In the genomic region with DNA sequence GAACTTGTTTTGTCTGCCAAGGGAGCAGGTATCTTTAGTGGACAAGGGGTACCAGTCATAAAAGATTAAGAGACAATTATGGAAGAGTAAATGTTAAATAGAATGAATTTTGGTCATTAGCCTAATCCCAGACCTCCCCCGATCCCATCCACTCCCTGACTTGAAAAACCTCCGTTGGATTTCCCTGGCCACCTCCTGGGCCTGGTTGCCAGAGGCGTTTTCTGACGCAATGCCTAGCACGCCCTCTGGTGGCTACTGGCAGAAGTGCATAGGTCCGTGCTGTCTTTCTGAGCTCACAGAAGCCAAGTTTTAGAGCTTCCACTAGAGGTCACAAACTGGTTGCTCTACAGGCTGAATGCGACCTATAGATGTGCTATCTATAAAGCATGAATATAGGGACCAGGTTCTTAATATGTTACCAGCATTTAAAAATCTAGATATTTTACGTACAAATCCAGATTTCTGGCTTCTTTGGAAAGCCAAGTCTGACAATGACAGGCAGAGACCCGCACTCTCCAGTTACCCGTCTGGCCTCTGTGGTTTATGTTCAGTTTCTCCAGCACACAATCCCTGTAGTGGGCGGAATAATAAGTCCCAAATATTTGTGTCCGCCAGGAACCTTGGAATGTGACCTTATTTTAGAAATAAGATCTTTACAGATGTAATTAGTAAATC, we compare ENCODE assay signal across 1 cellular context.
TF ChIP-seq lines count a peak whose summit lies in the region.

No MANE protein-coding gene starts in this region.

TF ChIP-seq in HepG2, 621 proteins besides CTCF, POLR2A, EP300 and RAD21 (continued from another document and continues in another):
- TF ChIP-seq ZSCAN25 (CRISPR knock-in tag; IDR thresholded peaks at IDR 0.05) (0 out of 2 replicates have a peak, but pooled peaks have one; percentile 61), ESRRA (CRISPR knock-in tag; IDR thresholded peaks at IDR 0.05; ENCODE audit: low read depth) (no peak), ZNF567 (CRISPR knock-in tag; IDR thresholded peaks at IDR 0.05; ENCODE audit: borderline replicate concordance) (peak; percentile 44; the same call in 1 of the 2 replicates), MYC (CRISPR knock-in tag; IDR thresholded peaks at IDR 0.05; ENCODE audit: borderline replicate concordance) (no peak), ZNF33A (CRISPR knock-in tag; IDR thresholded peaks at IDR 0.05; ENCODE audit: borderline replicate concordance) (no peak), SSRP1 (CRISPR knock-in tag; IDR thresholded peaks at IDR 0.05) (0 out of 2 replicates have a peak, but pooled peaks have one; percentile 41), SIX1 (CRISPR knock-in tag; IDR thresholded peaks at IDR 0.05; ENCODE audit: borderline replicate concordance) (no peak), ZSCAN21 (CRISPR knock-in tag; IDR thresholded peaks at IDR 0.05; ENCODE audit: borderline replicate concordance) (no peak), ZNF792 (CRISPR knock-in tag; IDR thresholded peaks at IDR 0.05) (no peak), NR2F2 (IDR thresholded peaks at IDR 0.05; ENCODE audit: borderline replicate concordance, low read depth) (no peak), ZNF598 (CRISPR knock-in tag; IDR thresholded peaks at IDR 0.05; ENCODE audit: borderline replicate concordance) (no peak), ZNF256 (CRISPR knock-in tag; conservative IDR thresholded peaks at IDR 0.05) (no peak), MED1 (CRISPR knock-in tag; IDR thresholded peaks at IDR 0.05) (peak; percentile 29; the same call in 1 of the 2 replicates), POLR2G (IDR thresholded peaks at IDR 0.05; ENCODE audit: low read depth, low read length) (no peak), ELF1 (CRISPR knock-in tag; IDR thresholded peaks at IDR 0.05) (peak; percentile 47; the same call in 1 of the 2 replicates), ZNF224 (CRISPR knock-in tag; IDR thresholded peaks at IDR 0.05) (no peak), ZNF44 (CRISPR knock-in tag; IDR thresholded peaks at IDR 0.05) (no peak), ZFP62 (CRISPR knock-in tag; IDR thresholded peaks at IDR 0.05) (no peak), AGO1 (IDR thresholded peaks at IDR 0.05; ENCODE audit: low read depth, low read length, poor library complexity, severe bottlenecking) (no peak), SNAI1 (CRISPR knock-in tag; IDR thresholded peaks at IDR 0.05; ENCODE audit: borderline replicate concordance) (no peak), ZNF549 (CRISPR knock-in tag; IDR thresholded peaks at IDR 0.05) (no peak), ZNF510 (CRISPR knock-in tag; IDR thresholded peaks at IDR 0.05; ENCODE audit: low read depth) (no peak), NKX3-1 (CRISPR knock-in tag; IDR thresholded peaks at IDR 0.05) (no peak), PCBP2 (optimal IDR thresholded peaks at IDR 0.05; ENCODE audit: low read depth, low read length, poor library complexity, severe bottlenecking) (no peak)
- TF ChIP-seq, protein P1, sequence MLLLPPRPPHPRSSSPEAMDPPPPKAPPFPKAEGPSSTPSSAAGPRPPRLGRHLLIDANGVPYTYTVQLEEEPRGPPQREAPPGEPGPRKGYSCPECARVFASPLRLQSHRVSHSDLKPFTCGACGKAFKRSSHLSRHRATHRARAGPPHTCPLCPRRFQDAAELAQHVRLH (CRISPR knock-in tag; IDR thresholded peaks at IDR 0.05; ENCODE audit: borderline replicate concordance, low read depth), result peak; percentile 83
- TF ChIP-seq, protein P2, sequence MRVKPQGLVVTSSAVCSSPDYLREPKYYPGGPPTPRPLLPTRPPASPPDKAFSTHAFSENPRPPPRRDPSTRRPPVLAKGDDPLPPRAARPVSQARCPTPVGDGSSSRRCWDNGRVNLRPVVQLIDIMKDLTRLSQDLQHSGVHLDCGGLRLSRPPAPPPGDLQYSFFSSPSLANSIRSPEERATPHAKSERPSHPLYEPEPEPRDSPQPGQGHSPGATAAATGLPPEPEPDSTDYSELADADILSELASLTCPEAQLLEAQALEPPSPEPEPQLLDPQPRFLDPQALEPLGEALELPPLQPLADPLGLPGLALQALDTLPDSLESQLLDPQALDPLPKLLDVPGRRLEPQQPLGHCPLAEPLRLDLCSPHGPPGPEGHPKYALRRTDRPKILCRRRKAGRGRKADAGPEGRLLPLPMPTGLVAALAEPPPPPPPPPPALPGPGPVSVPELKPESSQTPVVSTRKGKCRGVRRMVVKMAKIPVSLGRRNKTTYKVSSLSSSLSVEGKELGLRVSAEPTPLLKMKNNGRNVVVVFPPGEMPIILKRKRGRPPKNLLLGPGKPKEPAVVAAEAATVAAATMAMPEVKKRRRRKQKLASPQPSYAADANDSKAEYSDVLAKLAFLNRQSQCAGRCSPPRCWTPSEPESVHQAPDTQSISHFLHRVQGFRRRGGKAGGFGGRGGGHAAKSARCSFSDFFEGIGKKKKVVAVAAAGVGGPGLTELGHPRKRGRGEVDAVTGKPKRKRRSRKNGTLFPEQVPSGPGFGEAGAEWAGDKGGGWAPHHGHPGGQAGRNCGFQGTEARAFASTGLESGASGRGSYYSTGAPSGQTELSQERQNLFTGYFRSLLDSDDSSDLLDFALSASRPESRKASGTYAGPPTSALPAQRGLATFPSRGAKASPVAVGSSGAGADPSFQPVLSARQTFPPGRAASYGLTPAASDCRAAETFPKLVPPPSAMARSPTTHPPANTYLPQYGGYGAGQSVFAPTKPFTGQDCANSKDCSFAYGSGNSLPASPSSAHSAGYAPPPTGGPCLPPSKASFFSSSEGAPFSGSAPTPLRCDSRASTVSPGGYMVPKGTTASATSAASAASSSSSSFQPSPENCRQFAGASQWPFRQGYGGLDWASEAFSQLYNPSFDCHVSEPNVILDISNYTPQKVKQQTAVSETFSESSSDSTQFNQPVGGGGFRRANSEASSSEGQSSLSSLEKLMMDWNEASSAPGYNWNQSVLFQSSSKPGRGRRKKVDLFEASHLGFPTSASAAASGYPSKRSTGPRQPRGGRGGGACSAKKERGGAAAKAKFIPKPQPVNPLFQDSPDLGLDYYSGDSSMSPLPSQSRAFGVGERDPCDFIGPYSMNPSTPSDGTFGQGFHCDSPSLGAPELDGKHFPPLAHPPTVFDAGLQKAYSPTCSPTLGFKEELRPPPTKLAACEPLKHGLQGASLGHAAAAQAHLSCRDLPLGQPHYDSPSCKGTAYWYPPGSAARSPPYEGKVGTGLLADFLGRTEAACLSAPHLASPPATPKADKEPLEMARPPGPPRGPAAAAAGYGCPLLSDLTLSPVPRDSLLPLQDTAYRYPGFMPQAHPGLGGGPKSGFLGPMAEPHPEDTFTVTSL (CRISPR knock-in tag; IDR thresholded peaks at IDR 0.05; ENCODE audit: borderline replicate concordance), result no peak
- TF ChIP-seq, protein P3, sequence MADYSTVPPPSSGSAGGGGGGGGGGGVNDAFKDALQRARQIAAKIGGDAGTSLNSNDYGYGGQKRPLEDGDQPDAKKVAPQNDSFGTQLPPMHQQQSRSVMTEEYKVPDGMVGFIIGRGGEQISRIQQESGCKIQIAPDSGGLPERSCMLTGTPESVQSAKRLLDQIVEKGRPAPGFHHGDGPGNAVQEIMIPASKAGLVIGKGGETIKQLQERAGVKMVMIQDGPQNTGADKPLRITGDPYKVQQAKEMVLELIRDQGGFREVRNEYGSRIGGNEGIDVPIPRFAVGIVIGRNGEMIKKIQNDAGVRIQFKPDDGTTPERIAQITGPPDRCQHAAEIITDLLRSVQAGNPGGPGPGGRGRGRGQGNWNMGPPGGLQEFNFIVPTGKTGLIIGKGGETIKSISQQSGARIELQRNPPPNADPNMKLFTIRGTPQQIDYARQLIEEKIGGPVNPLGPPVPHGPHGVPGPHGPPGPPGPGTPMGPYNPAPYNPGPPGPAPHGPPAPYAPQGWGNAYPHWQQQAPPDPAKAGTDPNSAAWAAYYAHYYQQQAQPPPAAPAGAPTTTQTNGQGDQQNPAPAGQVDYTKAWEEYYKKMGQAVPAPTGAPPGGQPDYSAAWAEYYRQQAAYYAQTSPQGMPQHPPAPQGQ (CRISPR knock-in tag; IDR thresholded peaks at IDR 0.05; ENCODE audit: borderline replicate concordance), result no peak
- TF ChIP-seq, protein P4, sequence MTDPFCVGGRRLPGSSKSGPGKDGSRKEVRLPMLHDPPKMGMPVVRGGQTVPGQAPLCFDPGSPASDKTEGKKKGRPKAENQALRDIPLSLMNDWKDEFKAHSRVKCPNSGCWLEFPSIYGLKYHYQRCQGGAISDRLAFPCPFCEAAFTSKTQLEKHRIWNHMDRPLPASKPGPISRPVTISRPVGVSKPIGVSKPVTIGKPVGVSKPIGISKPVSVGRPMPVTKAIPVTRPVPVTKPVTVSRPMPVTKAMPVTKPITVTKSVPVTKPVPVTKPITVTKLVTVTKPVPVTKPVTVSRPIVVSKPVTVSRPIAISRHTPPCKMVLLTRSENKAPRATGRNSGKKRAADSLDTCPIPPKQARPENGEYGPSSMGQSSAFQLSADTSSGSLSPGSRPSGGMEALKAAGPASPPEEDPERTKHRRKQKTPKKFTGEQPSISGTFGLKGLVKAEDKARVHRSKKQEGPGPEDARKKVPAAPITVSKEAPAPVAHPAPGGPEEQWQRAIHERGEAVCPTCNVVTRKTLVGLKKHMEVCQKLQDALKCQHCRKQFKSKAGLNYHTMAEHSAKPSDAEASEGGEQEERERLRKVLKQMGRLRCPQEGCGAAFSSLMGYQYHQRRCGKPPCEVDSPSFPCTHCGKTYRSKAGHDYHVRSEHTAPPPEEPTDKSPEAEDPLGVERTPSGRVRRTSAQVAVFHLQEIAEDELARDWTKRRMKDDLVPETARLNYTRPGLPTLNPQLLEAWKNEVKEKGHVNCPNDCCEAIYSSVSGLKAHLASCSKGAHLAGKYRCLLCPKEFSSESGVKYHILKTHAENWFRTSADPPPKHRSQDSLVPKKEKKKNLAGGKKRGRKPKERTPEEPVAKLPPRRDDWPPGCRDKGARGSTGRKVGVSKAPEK (CRISPR knock-in tag; IDR thresholded peaks at IDR 0.05; ENCODE audit: borderline replicate concordance), result peak; percentile 42; the same call in 1 of the 2 replicates
- TF ChIP-seq, protein P5, sequence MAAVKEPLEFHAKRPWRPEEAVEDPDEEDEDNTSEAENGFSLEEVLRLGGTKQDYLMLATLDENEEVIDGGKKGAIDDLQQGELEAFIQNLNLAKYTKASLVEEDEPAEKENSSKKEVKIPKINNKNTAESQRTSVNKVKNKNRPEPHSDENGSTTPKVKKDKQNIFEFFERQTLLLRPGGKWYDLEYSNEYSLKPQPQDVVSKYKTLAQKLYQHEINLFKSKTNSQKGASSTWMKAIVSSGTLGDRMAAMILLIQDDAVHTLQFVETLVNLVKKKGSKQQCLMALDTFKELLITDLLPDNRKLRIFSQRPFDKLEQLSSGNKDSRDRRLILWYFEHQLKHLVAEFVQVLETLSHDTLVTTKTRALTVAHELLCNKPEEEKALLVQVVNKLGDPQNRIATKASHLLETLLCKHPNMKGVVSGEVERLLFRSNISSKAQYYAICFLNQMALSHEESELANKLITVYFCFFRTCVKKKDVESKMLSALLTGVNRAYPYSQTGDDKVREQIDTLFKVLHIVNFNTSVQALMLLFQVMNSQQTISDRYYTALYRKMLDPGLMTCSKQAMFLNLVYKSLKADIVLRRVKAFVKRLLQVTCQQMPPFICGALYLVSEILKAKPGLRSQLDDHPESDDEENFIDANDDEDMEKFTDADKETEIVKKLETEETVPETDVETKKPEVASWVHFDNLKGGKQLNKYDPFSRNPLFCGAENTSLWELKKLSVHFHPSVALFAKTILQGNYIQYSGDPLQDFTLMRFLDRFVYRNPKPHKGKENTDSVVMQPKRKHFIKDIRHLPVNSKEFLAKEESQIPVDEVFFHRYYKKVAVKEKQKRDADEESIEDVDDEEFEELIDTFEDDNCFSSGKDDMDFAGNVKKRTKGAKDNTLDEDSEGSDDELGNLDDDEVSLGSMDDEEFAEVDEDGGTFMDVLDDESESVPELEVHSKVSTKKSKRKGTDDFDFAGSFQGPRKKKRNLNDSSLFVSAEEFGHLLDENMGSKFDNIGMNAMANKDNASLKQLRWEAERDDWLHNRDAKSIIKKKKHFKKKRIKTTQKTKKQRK (IDR thresholded peaks at IDR 0.05; ENCODE audit: low read length), result no peak
- TF ChIP-seq, protein P6, sequence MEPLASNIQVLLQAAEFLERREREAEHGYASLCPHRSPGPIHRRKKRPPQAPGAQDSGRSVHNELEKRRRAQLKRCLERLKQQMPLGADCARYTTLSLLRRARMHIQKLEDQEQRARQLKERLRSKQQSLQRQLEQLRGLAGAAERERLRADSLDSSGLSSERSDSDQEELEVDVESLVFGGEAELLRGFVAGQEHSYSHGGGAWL (CRISPR knock-in tag; IDR thresholded peaks at IDR 0.05), result no peak
- TF ChIP-seq, protein P7, sequence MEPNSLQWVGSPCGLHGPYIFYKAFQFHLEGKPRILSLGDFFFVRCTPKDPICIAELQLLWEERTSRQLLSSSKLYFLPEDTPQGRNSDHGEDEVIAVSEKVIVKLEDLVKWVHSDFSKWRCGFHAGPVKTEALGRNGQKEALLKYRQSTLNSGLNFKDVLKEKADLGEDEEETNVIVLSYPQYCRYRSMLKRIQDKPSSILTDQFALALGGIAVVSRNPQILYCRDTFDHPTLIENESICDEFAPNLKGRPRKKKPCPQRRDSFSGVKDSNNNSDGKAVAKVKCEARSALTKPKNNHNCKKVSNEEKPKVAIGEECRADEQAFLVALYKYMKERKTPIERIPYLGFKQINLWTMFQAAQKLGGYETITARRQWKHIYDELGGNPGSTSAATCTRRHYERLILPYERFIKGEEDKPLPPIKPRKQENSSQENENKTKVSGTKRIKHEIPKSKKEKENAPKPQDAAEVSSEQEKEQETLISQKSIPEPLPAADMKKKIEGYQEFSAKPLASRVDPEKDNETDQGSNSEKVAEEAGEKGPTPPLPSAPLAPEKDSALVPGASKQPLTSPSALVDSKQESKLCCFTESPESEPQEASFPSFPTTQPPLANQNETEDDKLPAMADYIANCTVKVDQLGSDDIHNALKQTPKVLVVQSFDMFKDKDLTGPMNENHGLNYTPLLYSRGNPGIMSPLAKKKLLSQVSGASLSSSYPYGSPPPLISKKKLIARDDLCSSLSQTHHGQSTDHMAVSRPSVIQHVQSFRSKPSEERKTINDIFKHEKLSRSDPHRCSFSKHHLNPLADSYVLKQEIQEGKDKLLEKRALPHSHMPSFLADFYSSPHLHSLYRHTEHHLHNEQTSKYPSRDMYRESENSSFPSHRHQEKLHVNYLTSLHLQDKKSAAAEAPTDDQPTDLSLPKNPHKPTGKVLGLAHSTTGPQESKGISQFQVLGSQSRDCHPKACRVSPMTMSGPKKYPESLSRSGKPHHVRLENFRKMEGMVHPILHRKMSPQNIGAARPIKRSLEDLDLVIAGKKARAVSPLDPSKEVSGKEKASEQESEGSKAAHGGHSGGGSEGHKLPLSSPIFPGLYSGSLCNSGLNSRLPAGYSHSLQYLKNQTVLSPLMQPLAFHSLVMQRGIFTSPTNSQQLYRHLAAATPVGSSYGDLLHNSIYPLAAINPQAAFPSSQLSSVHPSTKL (CRISPR knock-in tag; IDR thresholded peaks at IDR 0.05), result peak; percentile 59
- TF ChIP-seq, protein P8, sequence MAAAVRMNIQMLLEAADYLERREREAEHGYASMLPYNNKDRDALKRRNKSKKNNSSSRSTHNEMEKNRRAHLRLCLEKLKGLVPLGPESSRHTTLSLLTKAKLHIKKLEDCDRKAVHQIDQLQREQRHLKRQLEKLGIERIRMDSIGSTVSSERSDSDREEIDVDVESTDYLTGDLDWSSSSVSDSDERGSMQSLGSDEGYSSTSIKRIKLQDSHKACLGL (CRISPR knock-in tag; IDR thresholded peaks at IDR 0.05), result no peak
